ENCODE assay signal across 1 cellular context in genomic region chr21:46154955-46155513, GRCh38.
TF ChIP-seq lines count a peak whose summit lies in the region.

No MANE protein-coding gene starts in this region.

TF ChIP-seq in H1, 55 proteins besides CTCF, POLR2A, EP300 and RAD21:
- TF ChIP-seq SIN3A (conservative IDR thresholded peaks at IDR 0.05 in 1 of 2, IDR thresholded peaks at IDR 0.05 in 1 of 2; ENCODE audit: low read depth in 1 of 2, low read length in 2 of 2) (no peak), BRCA1 (IDR thresholded peaks at IDR 0.05; ENCODE audit: low read depth, low read length) (no peak), ASH2L (IDR thresholded peaks at IDR 0.05; ENCODE audit: low read length) (no peak), CTBP2 (IDR thresholded peaks at IDR 0.05; ENCODE audit: borderline replicate concordance, insufficient read depth, insufficient read length, low read length) (no peak), SP1 (IDR thresholded peaks at IDR 0.05; ENCODE audit: low read depth, low read length) (no peak), PHF8 (conservative IDR thresholded peaks at IDR 0.05; ENCODE audit: low read depth, low read length) (no peak), FOSL1 (IDR thresholded peaks at IDR 0.05; ENCODE audit: insufficient read depth, low read depth, low read length) (no peak), YY1 (IDR thresholded peaks at IDR 0.05; ENCODE audit: low read depth, low read length) (no peak), TEAD4 (IDR thresholded peaks at IDR 0.05; ENCODE audit: low read depth, low read length) (no peak), CHD7 (IDR thresholded peaks at IDR 0.05; ENCODE audit: insufficient replicate concordance, low read length) (no peak), RFX5 (IDR thresholded peaks at IDR 0.05; ENCODE audit: borderline replicate concordance, low read depth, low read length) (no peak), TCF12 (IDR thresholded peaks at IDR 0.05; ENCODE audit: low read depth, low read length) (no peak), HDAC6 (IDR thresholded peaks at IDR 0.05; ENCODE audit: low read depth, low read length) (no peak), NANOG (IDR thresholded peaks at IDR 0.05; ENCODE audit: insufficient read depth, low read depth, low read length, poor library complexity, severe bottlenecking) (no peak), CEBPB (IDR thresholded peaks at IDR 0.05; ENCODE audit: low read depth, low read length) (no peak), MAFK (IDR thresholded peaks at IDR 0.05; ENCODE audit: low read depth, low read length) (no peak)
TF ChIP-seq in H1: peak in this region for 0.
